ENCODE assay signal across 26 cellular contexts in genomic region chr16:71830359-71830758, GRCh38.
"Had no signal": no experiment of that assay in that cellular context is flagged by ENCODE, and none has a peak within 500 bp of the region (broad histone marks: within the 10 kb centered on the region; RNA-seq: fewer than 3 reads in every experiment).

No MANE protein-coding gene starts in this region.

- H3K4me3 Mint-ChIP-seq: naive thymus-derived CD8-positive, alpha-beta T cell; nephron; neural crest cell; stimulated activated naive CD8-positive, alpha-beta T cell treated with anti-CD3 and anti-CD28 coated beads, Interleukin-15, Interleukin-2, amounts not matched to agents 100 ng/mL and 50 ng/mL, for 24 hours; type B pancreatic cell had no signal

- H3K9me3 ChIP-seq: lower lobe of right lung, pancreas, prostate gland, suprapubic skin, tibial nerve had no signal

- H3K4me1 ChIP-seq: lower lobe of right lung, pancreas, prostate gland, suprapubic skin, tibial nerve had no signal

- H3K27ac ChIP-seq: lower lobe of right lung, pancreas, prostate gland, skin epidermis, suprapubic skin, tibial nerve had no signal

- DNase-seq: hippocampal formation; kidney glomerular epithelial cell; left cardiac atrium; lower lobe of right lung; mammary epithelial cell; mesenchymal stem cell; naive thymus-derived CD8-positive, alpha-beta T cell; nucleus accumbens; pancreas; retina; right cardiac atrium; stimulated activated CD4-positive, alpha-beta T cell treated with anti-CD3 and anti-CD28 coated beads, Interleukin-12 subunit alpha, Interleukin-12 subunit beta, amount 100 ng/mL, for 4 hours; stimulated activated CD4-positive, alpha-beta T cell treated with anti-CD3 and anti-CD28 coated beads, Interleukin-15, amount 100 ng/mL, for 24 hours; stimulated activated CD4-positive, alpha-beta T cell treated with anti-CD3 and anti-CD28 coated beads, Interleukin-2, amount 100 ng/mL, for 24 hours; stimulated activated CD4-positive, alpha-beta T cell treated with anti-CD3 and anti-CD28 coated beads, Interleukin-4, amount 100 ng/mL, for 1 hour; stimulated activated naive CD4-positive, alpha-beta T cell had no signal

- H3K27me3 Mint-ChIP-seq: naive thymus-derived CD8-positive, alpha-beta T cell; stimulated activated naive CD8-positive, alpha-beta T cell treated with anti-CD3 and anti-CD28 coated beads, Interleukin-15, Interleukin-2, amounts not matched to agents 100 ng/mL and 50 ng/mL, for 24 hours; type B pancreatic cell had no signal

- H3K36me3 ChIP-seq: lower lobe of right lung, pancreas, prostate gland, suprapubic skin had no signal

- ATAC-seq: left cardiac atrium; left lobe of liver; naive thymus-derived CD8-positive, alpha-beta T cell; pancreas; right cardiac atrium; sciatic nerve had no signal

- H3K27ac Mint-ChIP-seq: naive thymus-derived CD8-positive, alpha-beta T cell; nephron; stimulated activated naive CD8-positive, alpha-beta T cell treated with anti-CD3 and anti-CD28 coated beads, Interleukin-15, Interleukin-2, amounts not matched to agents 100 ng/mL and 50 ng/mL, for 24 hours; type B pancreatic cell had no signal

- H3K4me1 Mint-ChIP-seq: neural crest cell had no signal

- H3K36me3 Mint-ChIP-seq: naive thymus-derived CD8-positive, alpha-beta T cell; type B pancreatic cell had no signal

- H3K9me3 Mint-ChIP-seq: naive thymus-derived CD8-positive, alpha-beta T cell; nephron; neural crest cell; stimulated activated naive CD8-positive, alpha-beta T cell treated with anti-CD3 and anti-CD28 coated beads, Interleukin-15, Interleukin-2, amounts not matched to agents 100 ng/mL and 50 ng/mL, for 24 hours; type B pancreatic cell had no signal

- H3K4me3 ChIP-seq: lower lobe of right lung, pancreas, prostate gland, skin epidermis, suprapubic skin, tibial nerve had no signal

- H3K27me3 ChIP-seq: pancreas, suprapubic skin, tibial nerve had no signal
